ENCODE assay signal across 28 cellular contexts in genomic region chr7:120280743-120281142, GRCh38. TPM values are rescaled to one million over a fixed set of nuclear protein-coding genes. Genes with fewer than 3 reads are reported as not detected.
DNase-seq lines count a peak whose midpoint lies in the region; ATAC-seq and TF ChIP-seq lines count a peak whose summit lies in the region.
"Had no signal": no experiment of that assay in that cellular context is flagged by ENCODE, and none has a peak within 500 bp of the region (broad histone marks: within the 10 kb centered on the region; RNA-seq: fewer than 3 reads in every experiment).

No MANE protein-coding gene starts in this region.

- no peak overlapping the region for H3K27ac ChIP-seq in brain microvascular endothelial cell
- no peak overlapping the region for H3K27ac ChIP-seq in esophagus muscularis mucosa (replicated peaks in 1 of 4)
- H3K27ac ChIP-seq in RWPE1: no peak overlapping the region
- H3K27ac ChIP-seq: 22Rv1, C4-2B, PC-9, SJSA1 had no signal

- no peak for TF ChIP-seq EP300 in esophagus muscularis mucosa (IDR thresholded peaks at IDR 0.05)

- intact Hi-C loops in esophagus muscularis mucosa (cut with DNase I): no loop called here

- H3K36me3 ChIP-seq in brain microvascular endothelial cell (replicated peaks): no peaks in the 10 kb centered on the region
- no peaks in the 10 kb centered on the region for H3K36me3 ChIP-seq in esophagus muscularis mucosa
- H3K36me3 ChIP-seq: HAP-1, MG63, SJSA1 had no signal

- H3K27me3 ChIP-seq in brain microvascular endothelial cell (replicated peaks) (no peaks in the 10 kb centered on the region), esophagus muscularis mucosa (no peaks in the 10 kb centered on the region)
- H3K27me3 ChIP-seq: MG63, SJSA1 had no signal

- H3K4me3 ChIP-seq in brain microvascular endothelial cell (ENCODE audit: low read depth, low read length) (no peak overlapping the region), fibroblast of the aortic adventitia (ENCODE audit: low read depth, low read length) (no peak overlapping the region), esophagus muscularis mucosa (no peak overlapping the region)
- H3K4me3 ChIP-seq: HAP-1, MG63, PC-9, SJSA1 had no signal

- in situ Hi-C loops in brain microvascular endothelial cell (cut with HindIII; ENCODE audit: low pct_ligation_motif_present, low sequenced_read_pairs): no loop called here

- CTCF ChIA-PET in RWPE1 (lab: Yijun Ruan, JAX): no interaction called here

- no peak for TF ChIP-seq POLR2A in esophagus muscularis mucosa (IDR thresholded peaks at IDR 0.05; ENCODE audit: low read depth)

- POLR2A ChIA-PET in RWPE1 (lab: Yijun Ruan, JAX; ENCODE audit: low non-redundant PET): no interaction called here

- DNase-seq in NCI-H748 (lab: John Stamatoyannopoulos, UW; ENCODE audit: unreplicated experiment) (peak; percentile 7), NCI-H748 treated with DMSO at 0.1 percent for 48 hours (lab: John Stamatoyannopoulos, UW) (no peak), brain microvascular endothelial cell (peak; percentile 17), fibroblast of the aortic adventitia (ENCODE audit: low read depth) (peak; percentile 40), esophagus muscularis mucosa (ENCODE audit: extremely low spot score) (no peak), RWPE1 (ENCODE audit: low spot score) (no peak), HPDE6-E6E7 (ENCODE audit: extremely low spot score) (no peak)
- DNase-seq: Caco-2; CD8-positive, alpha-beta T cell; GDM1; GOT3; HFFc6; KG1; MG63; NCI-H146; NCI-H1930; NCI-H2107; NCI-H510A treated with DMSO at 0.1 percent for 48 hours; NCI-H774; PC-9; Right ventricle myocardium superior had no signal

- TF ChIP-seq CTCF in brain microvascular endothelial cell (IDR thresholded peaks at IDR 0.05; ENCODE audit: low read depth, low read length, missing control alignments): no peak
- TF ChIP-seq CTCF in fibroblast of the aortic adventitia (IDR thresholded peaks at IDR 0.05; ENCODE audit: insufficient read depth, low read length): no peak
- no peak for TF ChIP-seq CTCF in esophagus muscularis mucosa (IDR thresholded peaks at IDR 0.05)
- TF ChIP-seq CTCF in RWPE1 (conservative IDR thresholded peaks at IDR 0.05; ENCODE audit: low read depth): no peak

- 90% methylated on average over 3 of the region's 3 CpGs for WGBS in esophagus muscularis mucosa

- no peaks in the 10 kb centered on the region for H3K4me1 ChIP-seq in esophagus muscularis mucosa
- H3K4me1 ChIP-seq: Caco-2, HAP-1, SJSA1 had no signal

- H3K9me3 ChIP-seq in esophagus muscularis mucosa: no peaks in the 10 kb centered on the region
- H3K9me3 ChIP-seq: Caco-2, HAP-1, MG63, SJSA1 had no signal

- ATAC-seq in GM21528 (IDR thresholded peaks at IDR 0.05; ENCODE audit: low FRiP score, unreplicated experiment): no peak
- ATAC-seq: CD8-positive, alpha-beta T cell had no signal

RNA-seq across cellular contexts. Expression of gene KCND2, which starts 7.8 kb away (rescaled TPM):
- total RNA-seq in fibroblast of the aortic adventitia (ENCODE audit: low replicate concordance) (11.3 and 100 TPM in 2 replicates), esophagus muscularis mucosa (1 to 10 TPM in 2 of 4 donors, under 1 TPM in 2; 0.83 to 1.9 (median 1.2) TPM)
- total RNA-seq: B cell; Caco-2; CD8-positive, alpha-beta T cell; HFFc6; Right ventricle myocardium superior; RPMI7951; SJSA1 had no signal

Comparison
In these comparisons a context has a peak if more than half of its experiments do, and no peak if none do; other contexts are left out.
1. DNase-seq: peak in NCI-H748 (single experiment), brain microvascular endothelial cell (single experiment) and fibroblast of the aortic adventitia (single experiment); none in NCI-H748 treated with DMSO at 0.1 percent for 48 hours (single experiment), esophagus muscularis mucosa (single experiment), RWPE1 (single experiment) and HPDE6-E6E7 (single experiment).